Comparison of ENCODE assay signal across 23 cellular contexts in the genomic region with DNA sequence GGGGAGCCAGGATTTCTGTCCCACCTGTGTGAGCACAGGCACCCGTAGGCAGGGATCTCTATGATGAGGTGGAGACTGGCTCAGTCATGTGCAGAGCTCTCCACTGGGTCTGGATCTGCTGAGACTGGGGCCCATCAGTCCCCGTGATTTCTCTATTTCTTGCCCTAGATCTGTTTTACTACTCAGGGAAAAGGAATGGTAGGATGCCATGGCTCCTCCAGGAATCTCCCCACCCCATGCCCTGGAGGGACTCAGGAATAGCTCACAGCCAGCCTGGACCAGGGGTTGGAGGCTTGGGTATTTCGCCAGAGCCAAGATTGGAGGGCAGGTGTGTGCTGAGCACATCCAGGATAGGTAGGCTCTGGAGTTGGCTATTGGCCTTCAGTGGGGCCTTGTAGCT. TPM values are rescaled to one million over a fixed set of nuclear protein-coding genes. Genes with fewer than 3 reads are reported as not detected.
DNase-seq lines count a peak whose midpoint lies in the region; ATAC-seq and TF ChIP-seq lines count a peak whose summit lies in the region.
"Had no signal": no experiment of that assay in that cellular context is flagged by ENCODE, and none has a peak within 500 bp of the region (broad histone marks: within the 10 kb centered on the region; RNA-seq: fewer than 3 reads in every experiment).

No MANE protein-coding gene starts in this region.

- H3K27me3 Mint-ChIP-seq in T-helper 17 cell, result no peaks in the 10 kb centered on the region
- H3K27me3 Mint-ChIP-seq: activated naive CD8-positive, alpha-beta T cell; IgD-negative memory B cell; stimulated activated naive CD8-positive, alpha-beta T cell treated with anti-CD3 and anti-CD28 coated beads, Interleukin-15, amount 100 ng/mL, for 72 hours had no signal

- no peak overlapping the region for H3K14ac ChIP-seq in trophoblast cell (ENCODE audit: low read length)

- no peaks in the 10 kb centered on the region for H3K79me1 ChIP-seq in trophoblast cell (ENCODE audit: low read length)

- H3K36me3 ChIP-seq in esophagus (ENCODE audit: control insufficient read depth in 2 of 2, insufficient read depth in 2 of 2, low read length in 1 of 2), result peaks cover 33 to 70% of the 10 kb centered on the region in 2 donors
- H3K36me3 ChIP-seq in trophoblast cell (ENCODE audit: control insufficient read depth in 1 of 2, insufficient read depth in 2 of 2, low read length in 2 of 2), result peaks cover 69 to 84% of the 10 kb centered on the region in 2 experiments
- H3K36me3 ChIP-seq in thoracic aorta, result peaks cover 25% of the 10 kb centered on the region

- no peak overlapping the region for H3K9ac ChIP-seq in trophoblast cell (ENCODE audit: low read length)

- DNase-seq in T-helper 17 cell, result no peak
- peak; percentile 92 to 95 for DNase-seq in trophoblast cell
- DNase-seq in thoracic aorta (ENCODE audit: low spot score), result no peak
- DNase-seq in COLO668 (lab: John Stamatoyannopoulos, UW; ENCODE audit: unreplicated experiment), result no peak
- DNase-seq in GM10248 (ENCODE audit: extremely low spot score), result no peak
- DNase-seq: activated CD4-positive, alpha-beta T cell treated with anti-CD3 and anti-CD28 coated beads, Interleukin-2, amount 50 U/mL, for 1 hour; foreskin melanocyte; hippocampal formation; immature natural killer cell; left ventricle myocardium inferior; NCI-H1105; NCI-H2029; right lobe of liver; stimulated activated naive CD8-positive, alpha-beta T cell treated with anti-CD3 and anti-CD28 coated beads, Interleukin-15, amount 100 ng/mL, for 72 hours; T1000 had no signal

- H3K4me3 ChIP-seq in esophagus (ENCODE audit: low read depth in 1 of 2, low read length in 2 of 2) (no peak overlapping the region), trophoblast cell (ENCODE audit: low read depth, low read length) (no peak overlapping the region), thoracic aorta (no peak overlapping the region)
- H3K4me3 ChIP-seq: left ventricle myocardium inferior, right lobe of liver had no signal

- H3K23ac ChIP-seq in trophoblast cell (ENCODE audit: low read length), result no peak overlapping the region

- H4K91ac ChIP-seq in trophoblast cell (ENCODE audit: low read depth, low read length), result no peak overlapping the region

- H3K27me3 ChIP-seq in esophagus (ENCODE audit: control insufficient read depth in 1 of 2, insufficient read depth in 2 of 2, low read length in 2 of 2) (no peaks in the 10 kb centered on the region), trophoblast cell (ENCODE audit: insufficient read depth, low read length) (no peaks in the 10 kb centered on the region), thoracic aorta (replicated peaks; ENCODE audit: insufficient read depth) (no peaks in the 10 kb centered on the region)
- H3K27me3 ChIP-seq: right lobe of liver had no signal

- H3K4me1 Mint-ChIP-seq in T-helper 17 cell, result peaks cover 14% of the 10 kb centered on the region
- H3K4me1 Mint-ChIP-seq: IgD-negative memory B cell; mesothelial cell of epicardium; stimulated activated naive CD8-positive, alpha-beta T cell treated with anti-CD3 and anti-CD28 coated beads, Interleukin-15, amount 100 ng/mL, for 72 hours had no signal

- H2BK12ac ChIP-seq in trophoblast cell (ENCODE audit: low read length), result no peak overlapping the region

- H2BK120ac ChIP-seq in trophoblast cell (ENCODE audit: insufficient read depth, low read length, poor library complexity), result no peak overlapping the region

- no peak overlapping the region for H3K4me2 ChIP-seq in trophoblast cell (ENCODE audit: low read length)

- peak overlapping the region; percentile 77 for H3K27ac Mint-ChIP-seq in T-helper 17 cell
- H3K27ac Mint-ChIP-seq: activated naive CD8-positive, alpha-beta T cell; activated T-helper 2 cell treated with anti-CD3 and anti-CD28 coated beads, Interferon-gamma antibody, Interleukin-2, Interleukin-4, amounts not matched to agents 10 μg/mL and 5 μg/mL and 100 μg/mL, durations not matched to agents 14 hours and 24 hours and 36 hours; mesothelial cell of epicardium; WTC11 had no signal

- no peak overlapping the region for H2AFZ ChIP-seq in trophoblast cell (ENCODE audit: insufficient read depth, low read length, poor library complexity)

- no peak overlapping the region for H3K4ac ChIP-seq in trophoblast cell (ENCODE audit: low read depth, low read length)

- H3K27ac ChIP-seq in esophagus (ENCODE audit: low read depth in 2 of 2, low read length in 1 of 2), result peak overlapping the region; percentile 30 to 51
- H3K27ac ChIP-seq in trophoblast cell (ENCODE audit: low read depth, low read length), result no peak overlapping the region
- peak overlapping the region; percentile 88 to 94 for H3K27ac ChIP-seq in thoracic aorta
- H3K27ac ChIP-seq: C4-2B had no signal

- no peak overlapping the region for H4K12ac ChIP-seq in trophoblast cell (ENCODE audit: low read depth, low read length)

- no peak for TF ChIP-seq CTCF in thoracic aorta (IDR thresholded peaks at IDR 0.05)
- no peak for TF ChIP-seq CTCF in GM10248 (IDR thresholded peaks at IDR 0.05; ENCODE audit: control extremely low read depth, extremely low read depth, low read depth, missing control alignments)

- H3K9me3 ChIP-seq in T-helper 17 cell (ENCODE audit: control insufficient read depth, low read length, poor library complexity, severe bottlenecking) (no peaks in the 10 kb centered on the region), esophagus (ENCODE audit: control insufficient read depth in 2 of 2, insufficient read depth in 1 of 2, low read depth in 1 of 2, low read length in 1 of 2) (no peaks in the 10 kb centered on the region), trophoblast cell (ENCODE audit: insufficient read depth, low read depth, low read length) (no peaks in the 10 kb centered on the region), thoracic aorta (no peaks in the 10 kb centered on the region)
- H3K9me3 ChIP-seq: left ventricle myocardium inferior, right lobe of liver had no signal

- no peak overlapping the region for H3K18ac ChIP-seq in trophoblast cell (ENCODE audit: low read length)

- POLR2A ChIA-PET in GM10248 (lab: Yijun Ruan, JAX), result interaction anchor here (1.2 kb wide), 1 partner anchor 15 kb away, joined by 4 read pairs; no protein-coding TSS in a partner anchor

- no peak overlapping the region for H2BK5ac ChIP-seq in trophoblast cell (ENCODE audit: low read depth, low read length, poor library complexity)

- H3K36me3 Mint-ChIP-seq in T-helper 17 cell (ENCODE audit: low read depth), result peaks cover 16% of the 10 kb centered on the region
- H3K36me3 Mint-ChIP-seq: activated naive CD8-positive, alpha-beta T cell; IgD-negative memory B cell had no signal

- no peaks in the 10 kb centered on the region for H3K4me1 ChIP-seq in esophagus (ENCODE audit: control insufficient read depth in 2 of 2, insufficient read depth in 2 of 2, low read length in 1 of 2)
- H3K4me1 ChIP-seq in trophoblast cell (ENCODE audit: control insufficient read depth in 1 of 2, insufficient read depth in 2 of 2, low read length in 2 of 2), result no peaks in the 10 kb centered on the region
- H3K4me1 ChIP-seq in thoracic aorta (ENCODE audit: control insufficient read depth in 1 of 2, low read depth in 2 of 2), result peaks cover 24 to 37% of the 10 kb centered on the region in 2 donors

- H4K8ac ChIP-seq in trophoblast cell (ENCODE audit: low read depth, low read length), result no peak overlapping the region

- no peak overlapping the region for H2AK5ac ChIP-seq in trophoblast cell (ENCODE audit: low read length)

- H3K79me2 ChIP-seq in trophoblast cell (ENCODE audit: control insufficient read depth, insufficient read depth, low read length, poor library complexity), result no peaks in the 10 kb centered on the region

- ATAC-seq in T-helper 17 cell, result no peak
- no peak for ATAC-seq in thoracic aorta (ENCODE audit: insufficient number of reproducible peaks, low FRiP score, low read depth)
- no peak for ATAC-seq in GM21717 (IDR thresholded peaks at IDR 0.05; ENCODE audit: unreplicated experiment)
- ATAC-seq: WTC11 had no signal

- 83 to 89% methylated on average over 3 of the region's 3 CpGs for WGBS in esophagus, 2 donors
- no CpG with 5 or more reads among the region's 3 CpGs for WGBS in trophoblast cell (ENCODE audit: extremely low coverage, insufficient coverage, insufficient read length)

- H3K4me3 Mint-ChIP-seq in T-helper 17 cell, result no peak overlapping the region
- H3K4me3 Mint-ChIP-seq: activated naive CD8-positive, alpha-beta T cell; IgD-negative memory B cell; immature natural killer cell; mesothelial cell of epicardium; stimulated activated naive CD8-positive, alpha-beta T cell treated with anti-CD3 and anti-CD28 coated beads, Interleukin-15, amount 100 ng/mL, for 72 hours; WTC11 had no signal

- CTCF ChIA-PET in GM10248 (lab: Yijun Ruan, JAX), result interaction anchor here (0.8 to 8.6 kb wide), 7 partner anchors 8 to 85 kb away, joined by 3 to 204 read pairs (median 3); no protein-coding TSS in a partner anchor

RNA-seq across cellular contexts. Expression of a gene that starts 27.6 kb away (rescaled TPM):
- total RNA-seq in T-helper 17 cell (1 to 10 TPM; 2.6 to 2.8 TPM), thoracic aorta (10 to 100 TPM in 1 of 2 donors, 1 to 10 TPM in 1; 3.9 to 12.9 TPM)
- 1 to 10 TPM; 3.5 to 5.0 TPM for polyA plus RNA-seq in esophagus
- 9.2 and 9.3 TPM in 2 replicates for polyA plus RNA-seq in trophoblast cell (2013)

RNA-seq across cellular contexts. Expression of a gene that starts 27.8 kb away (rescaled TPM):
- 10 to 100 TPM; 53.0 to 56.8 TPM for total RNA-seq in T-helper 17 cell
- polyA plus RNA-seq in esophagus, result 1 to 10 TPM in 1 of 2 donors, under 1 TPM in 1; 0.71 to 1.1 TPM
- 1.3 and 1.5 TPM in 2 replicates for polyA plus RNA-seq in trophoblast cell (2013)
- total RNA-seq in thoracic aorta, result 1 to 10 TPM in 1 of 2 donors, under 1 TPM in 1; 0.81 to 5.8 TPM

Comparison
In these comparisons a context has a peak if more than half of its experiments do, and no peak if none do; other contexts are left out.
1. DNase-seq: peak in trophoblast cell (2 of 2); none in T-helper 17 cell (0 of 3), thoracic aorta (single experiment), COLO668 (single experiment) and GM10248 (single experiment).
2. RNA of a gene that starts 27.8 kb away (total RNA-seq): 53.0 to 56.8 TPM in T-helper 17 cell; 0.81 to 5.8 TPM in thoracic aorta; every median in the first group is over 4 times any median in the second.